1 cellular context compared by ENCODE assay signal in the genomic region with DNA sequence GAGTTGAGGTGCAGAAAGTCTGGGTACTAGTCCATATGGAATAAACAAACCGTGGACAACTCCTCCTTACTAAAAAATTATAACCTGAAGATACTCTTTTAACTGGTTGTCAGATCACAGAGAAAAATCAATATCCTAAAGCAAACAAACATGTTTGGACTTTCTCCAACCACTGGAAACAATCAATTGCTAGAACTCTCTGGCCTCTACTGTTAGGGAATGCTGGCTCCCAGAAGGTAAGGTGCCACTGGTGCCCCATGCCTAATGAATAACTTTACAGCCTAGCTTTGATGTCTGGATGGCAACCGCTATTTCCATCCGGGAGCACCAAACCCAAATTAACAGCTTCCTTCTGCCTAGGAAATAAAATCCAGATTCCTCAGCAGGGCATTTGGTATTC.
TF ChIP-seq lines count a peak whose summit lies in the region.

No MANE protein-coding gene starts in this region.

TF ChIP-seq in HepG2, 621 proteins besides CTCF, POLR2A, EP300 and RAD21 (continued from another document):
- TF ChIP-seq, protein P1, sequence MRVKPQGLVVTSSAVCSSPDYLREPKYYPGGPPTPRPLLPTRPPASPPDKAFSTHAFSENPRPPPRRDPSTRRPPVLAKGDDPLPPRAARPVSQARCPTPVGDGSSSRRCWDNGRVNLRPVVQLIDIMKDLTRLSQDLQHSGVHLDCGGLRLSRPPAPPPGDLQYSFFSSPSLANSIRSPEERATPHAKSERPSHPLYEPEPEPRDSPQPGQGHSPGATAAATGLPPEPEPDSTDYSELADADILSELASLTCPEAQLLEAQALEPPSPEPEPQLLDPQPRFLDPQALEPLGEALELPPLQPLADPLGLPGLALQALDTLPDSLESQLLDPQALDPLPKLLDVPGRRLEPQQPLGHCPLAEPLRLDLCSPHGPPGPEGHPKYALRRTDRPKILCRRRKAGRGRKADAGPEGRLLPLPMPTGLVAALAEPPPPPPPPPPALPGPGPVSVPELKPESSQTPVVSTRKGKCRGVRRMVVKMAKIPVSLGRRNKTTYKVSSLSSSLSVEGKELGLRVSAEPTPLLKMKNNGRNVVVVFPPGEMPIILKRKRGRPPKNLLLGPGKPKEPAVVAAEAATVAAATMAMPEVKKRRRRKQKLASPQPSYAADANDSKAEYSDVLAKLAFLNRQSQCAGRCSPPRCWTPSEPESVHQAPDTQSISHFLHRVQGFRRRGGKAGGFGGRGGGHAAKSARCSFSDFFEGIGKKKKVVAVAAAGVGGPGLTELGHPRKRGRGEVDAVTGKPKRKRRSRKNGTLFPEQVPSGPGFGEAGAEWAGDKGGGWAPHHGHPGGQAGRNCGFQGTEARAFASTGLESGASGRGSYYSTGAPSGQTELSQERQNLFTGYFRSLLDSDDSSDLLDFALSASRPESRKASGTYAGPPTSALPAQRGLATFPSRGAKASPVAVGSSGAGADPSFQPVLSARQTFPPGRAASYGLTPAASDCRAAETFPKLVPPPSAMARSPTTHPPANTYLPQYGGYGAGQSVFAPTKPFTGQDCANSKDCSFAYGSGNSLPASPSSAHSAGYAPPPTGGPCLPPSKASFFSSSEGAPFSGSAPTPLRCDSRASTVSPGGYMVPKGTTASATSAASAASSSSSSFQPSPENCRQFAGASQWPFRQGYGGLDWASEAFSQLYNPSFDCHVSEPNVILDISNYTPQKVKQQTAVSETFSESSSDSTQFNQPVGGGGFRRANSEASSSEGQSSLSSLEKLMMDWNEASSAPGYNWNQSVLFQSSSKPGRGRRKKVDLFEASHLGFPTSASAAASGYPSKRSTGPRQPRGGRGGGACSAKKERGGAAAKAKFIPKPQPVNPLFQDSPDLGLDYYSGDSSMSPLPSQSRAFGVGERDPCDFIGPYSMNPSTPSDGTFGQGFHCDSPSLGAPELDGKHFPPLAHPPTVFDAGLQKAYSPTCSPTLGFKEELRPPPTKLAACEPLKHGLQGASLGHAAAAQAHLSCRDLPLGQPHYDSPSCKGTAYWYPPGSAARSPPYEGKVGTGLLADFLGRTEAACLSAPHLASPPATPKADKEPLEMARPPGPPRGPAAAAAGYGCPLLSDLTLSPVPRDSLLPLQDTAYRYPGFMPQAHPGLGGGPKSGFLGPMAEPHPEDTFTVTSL (CRISPR knock-in tag; IDR thresholded peaks at IDR 0.05; ENCODE audit: borderline replicate concordance): peak; percentile 72; the same call in 1 of the 2 replicates
- TF ChIP-seq, protein P2, sequence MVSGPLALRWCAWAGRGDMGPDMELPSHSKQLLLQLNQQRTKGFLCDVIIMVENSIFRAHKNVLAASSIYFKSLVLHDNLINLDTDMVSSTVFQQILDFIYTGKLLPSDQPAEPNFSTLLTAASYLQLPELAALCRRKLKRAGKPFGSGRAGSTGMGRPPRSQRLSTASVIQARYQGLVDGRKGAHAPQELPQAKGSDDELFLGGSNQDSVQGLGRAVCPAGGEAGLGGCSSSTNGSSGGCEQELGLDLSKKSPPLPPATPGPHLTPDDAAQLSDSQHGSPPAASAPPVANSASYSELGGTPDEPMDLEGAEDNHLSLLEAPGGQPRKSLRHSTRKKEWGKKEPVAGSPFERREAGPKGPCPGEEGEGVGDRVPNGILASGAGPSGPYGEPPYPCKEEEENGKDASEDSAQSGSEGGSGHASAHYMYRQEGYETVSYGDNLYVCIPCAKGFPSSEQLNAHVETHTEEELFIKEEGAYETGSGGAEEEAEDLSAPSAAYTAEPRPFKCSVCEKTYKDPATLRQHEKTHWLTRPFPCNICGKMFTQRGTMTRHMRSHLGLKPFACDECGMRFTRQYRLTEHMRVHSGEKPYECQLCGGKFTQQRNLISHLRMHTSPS (CRISPR knock-in tag; IDR thresholded peaks at IDR 0.05; ENCODE audit: low read depth): 0 out of 2 replicates have a peak, but pooled peaks have one; percentile 39
- TF ChIP-seq, protein P3, sequence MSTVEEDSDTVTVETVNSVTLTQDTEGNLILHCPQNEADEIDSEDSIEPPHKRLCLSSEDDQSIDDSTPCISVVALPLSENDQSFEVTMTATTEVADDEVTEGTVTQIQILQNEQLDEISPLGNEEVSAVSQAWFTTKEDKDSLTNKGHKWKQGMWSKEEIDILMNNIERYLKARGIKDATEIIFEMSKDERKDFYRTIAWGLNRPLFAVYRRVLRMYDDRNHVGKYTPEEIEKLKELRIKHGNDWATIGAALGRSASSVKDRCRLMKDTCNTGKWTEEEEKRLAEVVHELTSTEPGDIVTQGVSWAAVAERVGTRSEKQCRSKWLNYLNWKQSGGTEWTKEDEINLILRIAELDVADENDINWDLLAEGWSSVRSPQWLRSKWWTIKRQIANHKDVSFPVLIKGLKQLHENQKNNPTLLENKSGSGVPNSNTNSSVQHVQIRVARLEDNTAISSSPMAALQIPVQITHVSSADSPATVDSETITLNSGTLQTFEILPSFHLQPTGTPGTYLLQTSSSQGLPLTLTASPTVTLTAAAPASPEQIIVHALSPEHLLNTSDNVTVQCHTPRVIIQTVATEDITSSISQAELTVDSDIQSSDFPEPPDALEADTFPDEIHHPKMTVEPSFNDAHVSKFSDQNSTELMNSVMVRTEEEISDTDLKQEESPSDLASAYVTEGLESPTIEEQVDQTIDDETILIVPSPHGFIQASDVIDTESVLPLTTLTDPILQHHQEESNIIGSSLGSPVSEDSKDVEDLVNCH (CRISPR knock-in tag; IDR thresholded peaks at IDR 0.05): no peak
- TF ChIP-seq HDAC1 (CRISPR knock-in tag; IDR thresholded peaks at IDR 0.05): 0 out of 2 replicates have a peak, but pooled peaks have one; percentile 22
- 0 out of 2 replicates have a peak, but pooled peaks have one; percentile 13 for TF ChIP-seq ZSCAN9 (CRISPR knock-in tag; IDR thresholded peaks at IDR 0.05; ENCODE audit: borderline replicate concordance)
- TF ChIP-seq YY1 (IDR thresholded peaks at IDR 0.05; ENCODE audit: insufficient read depth, insufficient replicate concordance, low read depth, low read length): no peak
- TF ChIP-seq, protein P4, sequence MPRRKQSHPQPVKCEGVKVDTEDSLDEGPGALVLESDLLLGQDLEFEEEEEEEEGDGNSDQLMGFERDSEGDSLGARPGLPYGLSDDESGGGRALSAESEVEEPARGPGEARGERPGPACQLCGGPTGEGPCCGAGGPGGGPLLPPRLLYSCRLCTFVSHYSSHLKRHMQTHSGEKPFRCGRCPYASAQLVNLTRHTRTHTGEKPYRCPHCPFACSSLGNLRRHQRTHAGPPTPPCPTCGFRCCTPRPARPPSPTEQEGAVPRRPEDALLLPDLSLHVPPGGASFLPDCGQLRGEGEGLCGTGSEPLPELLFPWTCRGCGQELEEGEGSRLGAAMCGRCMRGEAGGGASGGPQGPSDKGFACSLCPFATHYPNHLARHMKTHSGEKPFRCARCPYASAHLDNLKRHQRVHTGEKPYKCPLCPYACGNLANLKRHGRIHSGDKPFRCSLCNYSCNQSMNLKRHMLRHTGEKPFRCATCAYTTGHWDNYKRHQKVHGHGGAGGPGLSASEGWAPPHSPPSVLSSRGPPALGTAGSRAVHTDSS (CRISPR knock-in tag; conservative IDR thresholded peaks at IDR 0.05): no peak
- TF ChIP-seq, protein P5, sequence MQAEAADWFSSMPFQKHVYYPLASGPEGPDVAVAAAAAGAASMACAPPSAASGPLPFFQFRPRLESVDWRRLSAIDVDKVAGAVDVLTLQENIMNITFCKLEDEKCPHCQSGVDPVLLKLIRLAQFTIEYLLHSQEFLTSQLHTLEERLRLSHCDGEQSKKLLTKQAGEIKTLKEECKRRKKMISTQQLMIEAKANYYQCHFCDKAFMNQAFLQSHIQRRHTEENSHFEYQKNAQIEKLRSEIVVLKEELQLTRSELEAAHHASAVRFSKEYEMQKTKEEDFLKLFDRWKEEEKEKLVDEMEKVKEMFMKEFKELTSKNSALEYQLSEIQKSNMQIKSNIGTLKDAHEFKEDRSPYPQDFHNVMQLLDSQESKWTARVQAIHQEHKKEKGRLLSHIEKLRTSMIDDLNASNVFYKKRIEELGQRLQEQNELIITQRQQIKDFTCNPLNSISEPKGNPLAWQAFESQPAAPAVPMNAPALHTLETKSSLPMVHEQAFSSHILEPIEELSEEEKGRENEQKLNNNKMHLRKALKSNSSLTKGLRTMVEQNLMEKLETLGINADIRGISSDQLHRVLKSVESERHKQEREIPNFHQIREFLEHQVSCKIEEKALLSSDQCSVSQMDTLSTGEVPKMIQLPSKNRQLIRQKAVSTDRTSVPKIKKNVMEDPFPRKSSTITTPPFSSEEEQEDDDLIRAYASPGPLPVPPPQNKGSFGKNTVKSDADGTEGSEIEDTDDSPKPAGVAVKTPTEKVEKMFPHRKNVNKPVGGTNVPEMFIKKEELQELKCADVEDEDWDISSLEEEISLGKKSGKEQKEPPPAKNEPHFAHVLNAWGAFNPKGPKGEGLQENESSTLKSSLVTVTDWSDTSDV (CRISPR knock-in tag; IDR thresholded peaks at IDR 0.05): no peak
- TF ChIP-seq, protein P6, sequence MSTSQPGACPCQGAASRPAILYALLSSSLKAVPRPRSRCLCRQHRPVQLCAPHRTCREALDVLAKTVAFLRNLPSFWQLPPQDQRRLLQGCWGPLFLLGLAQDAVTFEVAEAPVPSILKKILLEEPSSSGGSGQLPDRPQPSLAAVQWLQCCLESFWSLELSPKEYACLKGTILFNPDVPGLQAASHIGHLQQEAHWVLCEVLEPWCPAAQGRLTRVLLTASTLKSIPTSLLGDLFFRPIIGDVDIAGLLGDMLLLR (CRISPR knock-in tag; IDR thresholded peaks at IDR 0.05): no peak
- TF ChIP-seq, protein P7, sequence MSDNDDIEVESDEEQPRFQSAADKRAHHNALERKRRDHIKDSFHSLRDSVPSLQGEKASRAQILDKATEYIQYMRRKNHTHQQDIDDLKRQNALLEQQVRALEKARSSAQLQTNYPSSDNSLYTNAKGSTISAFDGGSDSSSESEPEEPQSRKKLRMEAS (IDR thresholded peaks at IDR 0.05): 0 out of 2 replicates have a peak, but pooled peaks have one; percentile 11
- no peak for TF ChIP-seq ZNF383 (CRISPR knock-in tag; IDR thresholded peaks at IDR 0.05; ENCODE audit: borderline replicate concordance)
- TF ChIP-seq TBX2 (CRISPR knock-in tag; IDR thresholded peaks at IDR 0.05; ENCODE audit: borderline replicate concordance): 0 out of 2 replicates have a peak, but pooled peaks have one; percentile 45
- 0 out of 2 replicates have a peak, but pooled peaks have one; percentile 19 for TF ChIP-seq PPARG (CRISPR knock-in tag; conservative IDR thresholded peaks at IDR 0.05)
- TF ChIP-seq RXRB (CRISPR knock-in tag; IDR thresholded peaks at IDR 0.05; ENCODE audit: borderline replicate concordance): peak; percentile 26; the same call in 1 of the 2 replicates
- TF ChIP-seq NFRKB (IDR thresholded peaks at IDR 0.05): no peak
- TF ChIP-seq, protein P8, sequence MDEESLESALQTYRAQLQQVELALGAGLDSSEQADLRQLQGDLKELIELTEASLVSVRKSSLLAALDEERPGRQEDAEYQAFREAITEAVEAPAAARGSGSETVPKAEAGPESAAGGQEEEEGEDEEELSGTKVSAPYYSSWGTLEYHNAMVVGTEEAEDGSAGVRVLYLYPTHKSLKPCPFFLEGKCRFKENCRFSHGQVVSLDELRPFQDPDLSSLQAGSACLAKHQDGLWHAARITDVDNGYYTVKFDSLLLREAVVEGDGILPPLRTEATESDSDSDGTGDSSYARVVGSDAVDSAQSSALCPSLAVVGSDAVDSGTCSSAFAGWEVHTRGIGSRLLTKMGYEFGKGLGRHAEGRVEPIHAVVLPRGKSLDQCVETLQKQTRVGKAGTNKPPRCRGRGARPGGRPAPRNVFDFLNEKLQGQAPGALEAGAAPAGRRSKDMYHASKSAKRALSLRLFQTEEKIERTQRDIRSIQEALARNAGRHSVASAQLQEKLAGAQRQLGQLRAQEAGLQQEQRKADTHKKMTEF (CRISPR knock-in tag; IDR thresholded peaks at IDR 0.05): 0 out of 2 replicates have a peak, but pooled peaks have one; percentile 39
- no peak for TF ChIP-seq SRY (CRISPR knock-in tag; IDR thresholded peaks at IDR 0.05)
- no peak for TF ChIP-seq HES4 (CRISPR knock-in tag; IDR thresholded peaks at IDR 0.05; ENCODE audit: borderline replicate concordance)
- peak; percentile 60; the same call in 1 of the 2 replicates for TF ChIP-seq FOXA3 (CRISPR knock-in tag; IDR thresholded peaks at IDR 0.05)
- TF ChIP-seq GATAD2A (CRISPR knock-in tag; IDR thresholded peaks at IDR 0.05): peak; percentile 73
- TF ChIP-seq KMT2A (CRISPR knock-in tag; IDR thresholded peaks at IDR 0.05): 0 out of 2 replicates have a peak, but pooled peaks have one; percentile 23
- peak; percentile 73 for TF ChIP-seq BCL6 (CRISPR knock-in tag; IDR thresholded peaks at IDR 0.05)
- TF ChIP-seq KLF12 (CRISPR knock-in tag; IDR thresholded peaks at IDR 0.05; ENCODE audit: borderline replicate concordance): no peak
- TF ChIP-seq DPF2 (CRISPR knock-in tag; IDR thresholded peaks at IDR 0.05; ENCODE audit: borderline replicate concordance, low read depth): 0 out of 2 replicates have a peak, but pooled peaks have one; percentile 17
- peak; percentile 31; the same call in 1 of the 2 replicates for TF ChIP-seq RARA (CRISPR knock-in tag; IDR thresholded peaks at IDR 0.05)
- TF ChIP-seq, protein P9, sequence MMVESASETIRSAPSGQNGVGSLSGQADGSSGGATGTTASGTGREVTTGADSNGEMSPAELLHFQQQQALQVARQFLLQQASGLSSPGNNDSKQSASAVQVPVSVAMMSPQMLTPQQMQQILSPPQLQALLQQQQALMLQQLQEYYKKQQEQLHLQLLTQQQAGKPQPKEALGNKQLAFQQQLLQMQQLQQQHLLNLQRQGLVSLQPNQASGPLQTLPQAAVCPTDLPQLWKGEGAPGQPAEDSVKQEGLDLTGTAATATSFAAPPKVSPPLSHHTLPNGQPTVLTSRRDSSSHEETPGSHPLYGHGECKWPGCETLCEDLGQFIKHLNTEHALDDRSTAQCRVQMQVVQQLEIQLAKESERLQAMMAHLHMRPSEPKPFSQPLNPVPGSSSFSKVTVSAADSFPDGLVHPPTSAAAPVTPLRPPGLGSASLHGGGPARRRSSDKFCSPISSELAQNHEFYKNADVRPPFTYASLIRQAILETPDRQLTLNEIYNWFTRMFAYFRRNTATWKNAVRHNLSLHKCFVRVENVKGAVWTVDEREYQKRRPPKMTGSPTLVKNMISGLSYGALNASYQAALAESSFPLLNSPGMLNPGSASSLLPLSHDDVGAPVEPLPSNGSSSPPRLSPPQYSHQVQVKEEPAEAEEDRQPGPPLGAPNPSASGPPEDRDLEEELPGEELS (CRISPR knock-in tag; IDR thresholded peaks at IDR 0.05): peak; percentile 86
- no peak for TF ChIP-seq MIER2 (CRISPR knock-in tag; IDR thresholded peaks at IDR 0.05)
- 0 out of 2 replicates have a peak, but pooled peaks have one; percentile 15 for TF ChIP-seq TARDBP (CRISPR knock-in tag; IDR thresholded peaks at IDR 0.05)
- peak; percentile 30; the same call in 1 of the 2 replicates for TF ChIP-seq NCOR1 (IDR thresholded peaks at IDR 0.05; ENCODE audit: borderline replicate concordance, low read length)
- TF ChIP-seq ZNF572 (CRISPR knock-in tag; IDR thresholded peaks at IDR 0.05): no peak
- TF ChIP-seq RCOR2 (CRISPR knock-in tag; IDR thresholded peaks at IDR 0.05): 0 out of 2 replicates have a peak, but pooled peaks have one; percentile 32
- peak; percentile 60; the same call in 1 of the 2 replicates for TF ChIP-seq TBX3 (IDR thresholded peaks at IDR 0.05; ENCODE audit: borderline replicate concordance)
- TF ChIP-seq SCMH1 (CRISPR knock-in tag; IDR thresholded peaks at IDR 0.05; ENCODE audit: borderline replicate concordance): no peak
